In genomic region chr10:36266923-36267322, GRCh38 we compare ENCODE assay signal across 17 cellular contexts.
DNase-seq lines count a peak whose midpoint lies in the region; ATAC-seq, FAIRE-seq and TF ChIP-seq lines count a peak whose summit lies in the region.
"Had no signal": no experiment of that assay in that cellular context is flagged by ENCODE, and none has a peak within 500 bp of the region (broad histone marks: within the 10 kb centered on the region; RNA-seq: fewer than 3 reads in every experiment).

No MANE protein-coding gene starts in this region.

- H3K9me1 ChIP-seq in keratinocyte (ENCODE audit: control insufficient read depth, extremely low read depth, insufficient read depth, low read length) = no peaks in the 10 kb centered on the region

- intact Hi-C loops in Right ventricle myocardium inferior (cut with DNase I) = no loop called here

- DNase-seq in cardiac muscle cell (ENCODE audit: low read depth in 1 of 2, low spot score in 1 of 2) (no peak), Right ventricle myocardium inferior (ENCODE audit: missing footprints) (no peak), SK-N-MC (ENCODE audit: low read depth, low spot score) (no peak), keratinocyte (ENCODE audit: low read depth, low spot score) (no peak), D721Med (ENCODE audit: insufficient read length, low spot score) (no peak), NCI-H526 (lab: John Stamatoyannopoulos, UW) (no peak)
- DNase-seq in effector CD8-positive, alpha-beta T cell (lab: John Stamatoyannopoulos, UW) = no peak
- DNase-seq: BE2C; CD4-positive, alpha-beta memory T cell; DMS79 treated with DMSO at 0.1 percent for 48 hours; GF-D8; NCI-H1105 treated with DMSO at 0.1 percent for 48 hours; NCI-H187; SJCRH30 had no signal

- ATAC-seq in Right ventricle myocardium inferior = no peak
- ATAC-seq: K562, Panc1 had no signal

- H3K4me1 ChIP-seq in cardiac muscle cell (ENCODE audit: low read depth) (peaks cover 10% of the 10 kb centered on the region), keratinocyte (ENCODE audit: control insufficient read depth, extremely low read depth, insufficient read depth, low read length) (peaks cover 21% of the 10 kb centered on the region)
- H3K4me1 ChIP-seq: BE2C, SJCRH30 had no signal

- H4K20me1 ChIP-seq in keratinocyte (ENCODE audit: control insufficient read depth, extremely low read depth, insufficient read depth, low read length) = no peaks in the 10 kb centered on the region

- peak overlapping the region; percentile 41 for H3K4me2 ChIP-seq in keratinocyte (ENCODE audit: control insufficient read depth, extremely low read depth, insufficient read depth, low read depth, low read length)

- no peaks in the 10 kb centered on the region for H3K36me3 ChIP-seq in cardiac muscle cell
- H3K36me3 ChIP-seq in SK-N-MC (ENCODE audit: insufficient read depth, low read length) = no peaks in the 10 kb centered on the region
- H3K36me3 ChIP-seq in keratinocyte (ENCODE audit: control insufficient read depth in 2 of 2, extremely low read depth in 1 of 2, insufficient read depth in 2 of 2, low read length in 2 of 2) = no peaks in the 10 kb centered on the region
- H3K36me3 ChIP-seq: BE2C, SJCRH30 had no signal

- dilution Hi-C loops in keratinocyte (cut with MboI; ENCODE audit: extremely low pct_ligation_motif_present, low sequenced_read_pairs) = no loop called here

- H3K4me3 ChIP-seq in cardiac muscle cell = no peak overlapping the region
- H3K4me3 ChIP-seq in SK-N-MC = no peak overlapping the region
- H3K4me3 ChIP-seq in keratinocyte (ENCODE audit: control insufficient read depth in 2 of 3, extremely low read depth in 1 of 3, insufficient read depth in 2 of 3, low read depth in 1 of 3, low read length in 3 of 3) = peak overlapping the region in 1 of 3 experiments; percentile 30
- H3K4me3 ChIP-seq: K562, SJCRH30 had no signal

- no peak overlapping the region for H3K9ac ChIP-seq in SK-N-MC (ENCODE audit: insufficient read length)
- no peak overlapping the region for H3K9ac ChIP-seq in keratinocyte (ENCODE audit: control insufficient read depth, extremely low read depth, insufficient read depth, low read length)

- no peak for FAIRE-seq in keratinocyte (lab: Jason Lieb, UNC)
- no peak for FAIRE-seq in D721Med (lab: Jason Lieb, UNC)
- FAIRE-seq: GM19239, K562 had no signal

- H3K79me2 ChIP-seq in keratinocyte (ENCODE audit: control insufficient read depth, insufficient read depth, low read length) = no peaks in the 10 kb centered on the region

- TF ChIP-seq CTCF in cardiac muscle cell (IDR thresholded peaks at IDR 0.05; ENCODE audit: low read depth, low read length) = no peak
- TF ChIP-seq CTCF in keratinocyte (optimal IDR thresholded peaks at IDR 0.05 in 1 of 3, IDR thresholded peaks at IDR 0.05 in 1 of 3, conservative IDR thresholded peaks at IDR 0.05 in 1 of 3; ENCODE audit: extremely low read depth in 1 of 3, insufficient read depth in 2 of 3, low read length in 3 of 3) = no peak
- no peak for TF ChIP-seq CTCF in D721Med (IDR thresholded peaks at IDR 0.05; ENCODE audit: insufficient read depth, missing control alignments)

- peak overlapping the region; percentile 74 for H2AFZ ChIP-seq in keratinocyte (ENCODE audit: control insufficient read depth, low read length)

- peak overlapping the region; percentile 8 for H3K27ac ChIP-seq in cardiac muscle cell
- H3K27ac ChIP-seq in SK-N-MC = peak overlapping the region; percentile 57; the same call in 1 of the 2 replicates
- peak overlapping the region; percentile 34 for H3K27ac ChIP-seq in keratinocyte (ENCODE audit: control insufficient read depth, insufficient read depth, low read length)
- H3K27ac ChIP-seq: SJCRH30 had no signal

- H3K27me3 ChIP-seq in cardiac muscle cell (no peaks in the 10 kb centered on the region), keratinocyte (ENCODE audit: control insufficient read depth, extremely low read depth, insufficient read depth, low read length) (no peaks in the 10 kb centered on the region)
- H3K27me3 ChIP-seq: BE2C, SJCRH30 had no signal

- H3K9me3 ChIP-seq in cardiac muscle cell (ENCODE audit: low read depth) (no peaks in the 10 kb centered on the region), SK-N-MC (ENCODE audit: low read depth, low read length) (no peaks in the 10 kb centered on the region), keratinocyte (ENCODE audit: control insufficient read depth, low read depth, low read length) (no peaks in the 10 kb centered on the region)
- H3K9me3 ChIP-seq: BE2C, SJCRH30 had no signal
